In genomic region chr4:94668724-94669123, GRCh38 we compare ENCODE assay signal across 21 cellular contexts.
DNase-seq lines count a peak whose midpoint lies in the region; ATAC-seq, FAIRE-seq and TF ChIP-seq lines count a peak whose summit lies in the region.
"Had no signal": no experiment of that assay in that cellular context is flagged by ENCODE, and none has a peak within 500 bp of the region (broad histone marks: within the 10 kb centered on the region; RNA-seq: fewer than 3 reads in every experiment).

No MANE protein-coding gene starts in this region.

- H3K23ac ChIP-seq in mesenchymal stem cell (ENCODE audit: low read length in 2 of 2): no peak overlapping the region

- H3K4me2 ChIP-seq in A549 (no peak overlapping the region; the same call in 2 of the 3 replicates), neural cell (ENCODE audit: low read length) (no peak overlapping the region), mesenchymal stem cell (ENCODE audit: low read length, poor library complexity, severe bottlenecking) (no peak overlapping the region)

- no peak overlapping the region for H2BK5ac ChIP-seq in mesenchymal stem cell (ENCODE audit: low read depth, low read length, poor library complexity, severe bottlenecking)

- 77% methylated on average over 7 of the region's 7 CpGs for WGBS in A549 (ENCODE audit: missing lambda C conversion rate)
- 98% methylated on average over 7 of the region's 7 CpGs for WGBS in mesenchymal stem cell

- H3K79me2 ChIP-seq in neural cell (replicated peaks; ENCODE audit: insufficient read depth, low read length): no peaks in the 10 kb centered on the region

- H3K9me3 ChIP-seq in A549 (no peaks in the 10 kb centered on the region), neural cell (ENCODE audit: low read length) (no peaks in the 10 kb centered on the region), mesenchymal stem cell (ENCODE audit: control insufficient read depth, low read length) (no peaks in the 10 kb centered on the region)
- H3K9me3 ChIP-seq: BE2C had no signal

- H2BK15ac ChIP-seq in mesenchymal stem cell (ENCODE audit: low read depth, poor library complexity, severe bottlenecking): no peak overlapping the region

- H2AK5ac ChIP-seq in mesenchymal stem cell (ENCODE audit: low read length, severe bottlenecking): no peak overlapping the region

- H3K9ac ChIP-seq in neural cell (ENCODE audit: low read length): no peak overlapping the region
- no peak overlapping the region for H3K9ac ChIP-seq in mesenchymal stem cell (ENCODE audit: low read length)
- H3K9ac ChIP-seq: GM23248 had no signal

- TF ChIP-seq POLR2A in A549 (IDR thresholded peaks at IDR 0.05; ENCODE audit: low read length): no peak

- no peak overlapping the region for H3K18ac ChIP-seq in mesenchymal stem cell (ENCODE audit: low read depth in 1 of 2, low read length in 2 of 2)

- POLR2A ChIA-PET in A549 (lab: Yijun Ruan, JAX): no interaction called here

- H4K20me1 ChIP-seq in neural cell (ENCODE audit: insufficient read depth): no peaks in the 10 kb centered on the region

- no peak for TF ChIP-seq RAD21 in A549 (conservative IDR thresholded peaks at IDR 0.05 in 1 of 2, IDR thresholded peaks at IDR 0.05 in 1 of 2)
- TF ChIP-seq RAD21 in neural cell (conservative IDR thresholded peaks at IDR 0.05): no peak

- H2BK120ac ChIP-seq in mesenchymal stem cell (ENCODE audit: low read depth, low read length): no peak overlapping the region

- H3K4me3 ChIP-seq in A549 (no peak overlapping the region), LNCaP clone FGC (ENCODE audit: low read depth, low read length) (no peak overlapping the region), neural cell (ENCODE audit: low read length) (peak overlapping the region; percentile 2), mesenchymal stem cell (ENCODE audit: insufficient read depth in 1 of 2, low read depth in 1 of 2, low read length in 2 of 2) (no peak overlapping the region)
- H3K4me3 ChIP-seq: GM23248 had no signal

- no peak overlapping the region for H4K8ac ChIP-seq in mesenchymal stem cell (ENCODE audit: low read length)

- peak overlapping the region; percentile 74 to 84 for H3K27ac ChIP-seq in A549
- peak overlapping the region; percentile 30 for H3K27ac ChIP-seq in neural cell (ENCODE audit: low read length)
- H3K27ac ChIP-seq in mesenchymal stem cell (ENCODE audit: low read length, poor library complexity, severe bottlenecking): no peak overlapping the region
- H3K27ac ChIP-seq: C4-2B, GM23248 had no signal

- H3K79me1 ChIP-seq in mesenchymal stem cell (replicated peaks; ENCODE audit: low read length, poor library complexity, severe bottlenecking): no peaks in the 10 kb centered on the region

- TF ChIP-seq EP300 in A549 (IDR thresholded peaks at IDR 0.05) (no peak), neural cell (conservative IDR thresholded peaks at IDR 0.05; ENCODE audit: poor library complexity, severe bottlenecking) (peak; percentile 48)

- TF ChIP-seq CTCF in A549 (IDR thresholded peaks at IDR 0.05) (no peak), LNCaP clone FGC (IDR thresholded peaks at IDR 0.05; ENCODE audit: control insufficient read depth, extremely low read depth, insufficient read depth) (no peak), neural cell (IDR thresholded peaks at IDR 0.05; ENCODE audit: poor library complexity, severe bottlenecking) (no peak)

- H3K4me1 ChIP-seq in A549: peaks cover 80% of the 10 kb centered on the region
- H3K4me1 ChIP-seq in mesenchymal stem cell (ENCODE audit: control insufficient read depth, insufficient read depth, low read depth, low read length): no peaks in the 10 kb centered on the region

- H2AFZ ChIP-seq in neural cell (ENCODE audit: low read depth, low read length) (no peak overlapping the region), mesenchymal stem cell (ENCODE audit: low read depth, low read length) (no peak overlapping the region)
- H2AFZ ChIP-seq: GM23248 had no signal

- no peaks in the 10 kb centered on the region for H3K27me3 ChIP-seq in neural cell (ENCODE audit: insufficient read depth, low read depth, low read length)
- H3K27me3 ChIP-seq in mesenchymal stem cell (ENCODE audit: control insufficient read depth in 1 of 2, insufficient read depth in 1 of 2, low read length in 2 of 2): no peaks in the 10 kb centered on the region
- H3K27me3 ChIP-seq: BE2C had no signal

- CTCF ChIA-PET in A549 (lab: Yijun Ruan, JAX): interaction anchor here (0.6 kb wide), 2 partner anchors 40 to 62 kb away, joined by 3 read pairs; no protein-coding TSS in a partner anchor

- no peak overlapping the region for H4K91ac ChIP-seq in mesenchymal stem cell (ENCODE audit: low read length)

- H3K36me3 ChIP-seq in neural cell (ENCODE audit: insufficient read depth, low read length) (no peaks in the 10 kb centered on the region), mesenchymal stem cell (ENCODE audit: control insufficient read depth in 1 of 2, insufficient read depth in 2 of 2, low read depth in 1 of 2, low read length in 2 of 2) (peaks cover 3 to 27% of the 10 kb centered on the region in 2 experiments)

- no peaks in the 10 kb centered on the region for H3K9me2 ChIP-seq in neural cell (ENCODE audit: insufficient read depth, low read length)

- no peaks in the 10 kb centered on the region for H3F3A ChIP-seq in neural cell (ENCODE audit: insufficient read depth, low read length, poor library complexity, severe bottlenecking)

- no peak overlapping the region for H2BK12ac ChIP-seq in mesenchymal stem cell (ENCODE audit: low read length in 2 of 2)

- DNase-seq in A549 (ENCODE audit: low read depth in 1 of 2, low spot score in 1 of 2) (no peak), LNCaP clone FGC (ENCODE audit: low read depth) (peak; percentile 72), NCI-H82 treated with DMSO at 0.1 percent for 48 hours (lab: John Stamatoyannopoulos, UW; ENCODE audit: unreplicated experiment) (peak; percentile 27), mesenchymal stem cell (no peak), NCI-H187 treated with DMSO at 0.1 percent for 48 hours (lab: John Stamatoyannopoulos, UW) (no peak)
- DNase-seq in stimulated activated CD4-positive, alpha-beta T cell treated with anti-CD3 and anti-CD28 coated beads, Interleukin-4, amount 100 ng/mL, for 24 hours: no peak
- DNase-seq: BE2C; CD4-positive, alpha-beta memory T cell; DMS153; DMS79 treated with DMSO at 0.1 percent for 48 hours; EL; GM23248; IMR-90 had no signal

- FAIRE-seq in A549 (lab: Jason Lieb, UNC): peak; percentile 51
- FAIRE-seq: G401.6, GM12892, GM19239, H54 had no signal

- H3K4ac ChIP-seq in mesenchymal stem cell (ENCODE audit: low read depth in 1 of 2, low read length in 2 of 2): no peak overlapping the region

- ATAC-seq in A549: no peak
- no peak for ATAC-seq in HG03139 (IDR thresholded peaks at IDR 0.05; ENCODE audit: unreplicated experiment)
- ATAC-seq: HCT116 had no signal

- no peak overlapping the region for H3K14ac ChIP-seq in mesenchymal stem cell (ENCODE audit: low read length in 2 of 2)

TF ChIP-seq in A549, 52 proteins besides CTCF, POLR2A, EP300 and RAD21:
- TF ChIP-seq NPAS2 (CRISPR knock-in tag; IDR thresholded peaks at IDR 0.05; ENCODE audit: borderline replicate concordance) (no peak), RCOR1 (IDR thresholded peaks at IDR 0.05; ENCODE audit: low read depth, low read length) (no peak), RFX5 (IDR thresholded peaks at IDR 0.05) (no peak), TP53 (CRISPR knock-in tag; IDR thresholded peaks at IDR 0.05) (no peak)

TF ChIP-seq in neural cell, 6 proteins besides CTCF, POLR2A, EP300 and RAD21:
- no peak for TF ChIP-seq SMC3 (conservative IDR thresholded peaks at IDR 0.05; ENCODE audit: poor library complexity)
- TF ChIP-seq POLR2AphosphoS5 (IDR thresholded peaks at IDR 0.05): peak; percentile 30

Comparison
In these comparisons a context has a peak if more than half of its experiments do, and no peak if none do; other contexts are left out.
1. DNase-seq: peak in LNCaP clone FGC (single experiment) and NCI-H82 treated with DMSO at 0.1 percent for 48 hours (single experiment); none in A549 (0 of 2), stimulated activated CD4-positive, alpha-beta T cell treated with anti-CD3 and anti-CD28 coated beads, Interleukin-4, amount 100 ng/mL, for 24 hours (single experiment), mesenchymal stem cell (single experiment) and NCI-H187 treated with DMSO at 0.1 percent for 48 hours (single experiment).